Comparison of ENCODE assay signal across 8 cellular contexts in the genomic region with DNA sequence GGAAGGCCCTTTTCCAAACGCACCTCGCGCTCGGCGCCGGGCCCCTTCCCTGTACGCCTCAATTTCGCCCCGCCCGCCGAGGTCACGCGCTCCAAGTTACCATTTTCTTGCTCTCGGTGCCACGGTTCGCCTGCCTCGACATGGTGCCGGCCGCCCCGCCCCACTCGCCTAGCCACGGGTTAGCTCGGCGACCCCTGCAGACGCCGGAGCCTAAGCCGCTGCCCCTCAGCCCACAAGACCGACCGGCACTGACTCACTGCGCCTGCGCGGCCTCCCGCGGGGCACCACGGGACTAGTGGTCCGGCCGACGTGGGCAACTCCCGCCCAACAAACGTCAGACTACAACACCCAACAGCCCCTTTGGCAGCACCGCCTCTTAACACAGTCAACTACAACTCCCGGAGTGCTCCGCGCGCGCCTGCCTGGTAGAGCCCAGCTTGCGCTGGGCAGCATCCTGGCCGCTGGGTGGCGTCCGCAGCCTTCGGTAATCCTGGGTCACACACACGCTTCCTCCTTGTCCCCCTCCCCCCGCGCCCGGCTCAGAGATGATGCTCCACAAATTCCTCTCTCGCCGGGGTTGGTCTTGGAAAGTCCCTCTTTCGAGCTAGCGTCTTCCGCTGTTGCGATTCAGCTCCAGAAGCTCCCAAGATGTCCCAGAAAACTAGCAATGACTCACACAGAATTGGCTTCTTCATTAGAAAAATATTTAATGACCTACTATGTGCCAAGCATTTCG. TPM values are rescaled to one million over a fixed set of nuclear protein-coding genes. Genes with fewer than 3 reads are reported as not detected.
DNase-seq lines count a peak whose midpoint lies in the region; ATAC-seq and TF ChIP-seq lines count a peak whose summit lies in the region.

Gene TRAPPC3, minus strand, starts transcription at position 250 of the 736 bp plus-strand sequence. Its CDS starts 108 bp downstream, at position 142.

- peak; percentile 89 for ATAC-seq in HG03442 (IDR thresholded peaks at IDR 0.05; ENCODE audit: unreplicated experiment)

- H3K9me3 ChIP-seq in BLaER1, result no peaks in the 10 kb centered on the region

- H3K27ac ChIP-seq in BLaER1, result peak within 1 kb of the TSS; percentile 86

- no peaks in the 10 kb centered on the region for H3K36me3 Mint-ChIP-seq in chondrocyte (ENCODE audit: low read depth)

- H3K27ac Mint-ChIP-seq in chondrocyte (ENCODE audit: unreplicated experiment), result peak within 1 kb of the TSS; percentile 99

- H3K4me2 ChIP-seq in BLaER1, result peak within 1 kb of the TSS; percentile 94

- peaks cover 21% of the 10 kb centered on the region; the same call in 1 of the 2 replicates for H4K20me1 ChIP-seq in BLaER1

- peaks cover 22% of the 10 kb centered on the region for H3K36me3 ChIP-seq in BLaER1
- H3K36me3 ChIP-seq in kidney epithelial cell (ENCODE audit: control insufficient read depth, insufficient read depth, low read length), result no peaks in the 10 kb centered on the region

- H3K27me3 ChIP-seq in BLaER1 (no peaks in the 10 kb centered on the region), kidney epithelial cell (ENCODE audit: control insufficient read depth, insufficient read depth, low read length) (no peaks in the 10 kb centered on the region)

- peak within 1 kb of the TSS; percentile 93 for H3K4me3 Mint-ChIP-seq in chondrocyte (ENCODE audit: unreplicated experiment)

- peaks cover 56% of the 10 kb centered on the region for H3K4me1 Mint-ChIP-seq in chondrocyte (ENCODE audit: low read depth)

- DNase-seq in GM19238 (ENCODE audit: insufficient read length, low spot score) (peak; percentile 97), NCI-H510A treated with DMSO at 0.1 percent for 48 hours (lab: John Stamatoyannopoulos, UW) (peak; percentile 100), chondrocyte (ENCODE audit: low spot score) (peak; percentile 100), kidney epithelial cell (ENCODE audit: low read depth) (peak; percentile 98)
- DNase-seq in activated CD4-positive, alpha-beta T cell treated with anti-CD3 and anti-CD28 coated beads for 24 hours (ENCODE audit: low read depth in 2 of 2), result peak; percentile 99 to 100
- peak; percentile 99 for DNase-seq in stimulated activated CD4-positive, alpha-beta T cell treated with anti-CD3 and anti-CD28 coated beads, Interleukin-15, amount 100 ng/mL, for 48 hours (ENCODE audit: low read depth in 2 of 2)

- no peaks in the 10 kb centered on the region for H3K27me3 Mint-ChIP-seq in chondrocyte (ENCODE audit: low read depth)

- H3K9me3 Mint-ChIP-seq in chondrocyte (ENCODE audit: low read depth), result no peaks in the 10 kb centered on the region

- peaks cover 67% of the 10 kb centered on the region for H3K4me1 ChIP-seq in BLaER1

- H3K4me3 ChIP-seq in BLaER1 (peak within 1 kb of the TSS; percentile 92), kidney epithelial cell (ENCODE audit: low read depth, low read length) (peak within 1 kb of the TSS; percentile 77)

- peak; percentile 97 for TF ChIP-seq CTCF in chondrocyte (IDR thresholded peaks at IDR 0.05)
- peak; percentile 97 for TF ChIP-seq CTCF in kidney epithelial cell (IDR thresholded peaks at IDR 0.05; ENCODE audit: insufficient read depth, low read length, poor library complexity, severe bottlenecking)

- H3K9ac ChIP-seq in BLaER1, result peak within 1 kb of the TSS; percentile 95

RNA-seq across cellular contexts. Expression of gene TRAPPC3, which starts in this region (rescaled TPM):
- 67.7 to 74.5 TPM (median 69.7 TPM) in 3 replicates for total RNA-seq in chondrocyte
- total RNA-seq in kidney epithelial cell, result 105 TPM in 2 replicates

Comparison
In these comparisons a context has a peak if more than half of its experiments do, and no peak if none do; other contexts are left out.
1. Peak in every context shown above with its lines: DNase-seq, ATAC-seq, H3K4me3 ChIP-seq and H3K27ac ChIP-seq.